ENCODE assay signal across 11 cellular contexts in the genomic region with DNA sequence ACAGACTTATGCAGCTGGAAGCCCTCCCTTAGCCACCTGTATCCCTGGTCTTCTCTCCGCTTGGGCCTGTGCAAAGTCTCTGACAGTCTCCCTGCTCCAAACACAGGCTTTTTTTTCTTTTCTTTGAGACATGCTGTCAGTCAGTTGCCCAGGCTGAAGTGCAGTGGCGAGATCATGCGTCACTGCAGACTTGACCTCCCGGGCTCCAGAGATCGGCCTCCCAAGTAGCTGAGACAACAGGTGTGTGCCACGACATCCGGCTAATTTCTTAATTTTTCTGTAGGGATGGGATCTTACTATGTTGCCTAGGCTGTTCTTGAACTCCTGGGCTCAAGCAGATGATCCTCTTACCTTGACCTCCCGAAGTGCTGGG. TPM values are rescaled to one million over a fixed set of nuclear protein-coding genes. Genes with fewer than 3 reads are reported as not detected.
DNase-seq lines count a peak whose midpoint lies in the region; ATAC-seq and TF ChIP-seq lines count a peak whose summit lies in the region.
"Had no signal": no experiment of that assay in that cellular context is flagged by ENCODE, and none has a peak within 500 bp of the region (broad histone marks: within the 10 kb centered on the region; RNA-seq: fewer than 3 reads in every experiment).

No MANE protein-coding gene starts in this region.

- peak overlapping the region; percentile 28 for H3K27ac Mint-ChIP-seq in activated naive CD8-positive, alpha-beta T cell
- no peak overlapping the region for H3K27ac Mint-ChIP-seq in activated naive CD8-positive, alpha-beta T cell treated with anti-CD3 and anti-CD28 coated beads for 36 hours
- no peak overlapping the region for H3K27ac Mint-ChIP-seq in WTC11

- peaks cover 8% of the 10 kb centered on the region for H3K36me3 Mint-ChIP-seq in activated naive CD8-positive, alpha-beta T cell
- H3K36me3 Mint-ChIP-seq in activated naive CD8-positive, alpha-beta T cell treated with anti-CD3 and anti-CD28 coated beads for 36 hours: peaks cover 16% of the 10 kb centered on the region
- H3K36me3 Mint-ChIP-seq in WTC11: peaks cover 15% of the 10 kb centered on the region; the same call in 1 of the 2 replicates

- CTCF ChIA-PET in WTC11 (lab: Charles Lee): interaction anchor here (0.6 to 1.9 kb wide), 2 partner anchors 9 to 196 kb away, joined by 3 to 8 read pairs; no protein-coding TSS in a partner anchor

- peak overlapping the region; percentile 100 for H3K4me3 Mint-ChIP-seq in activated naive CD8-positive, alpha-beta T cell
- no peak overlapping the region for H3K4me3 Mint-ChIP-seq in activated naive CD8-positive, alpha-beta T cell treated with anti-CD3 and anti-CD28 coated beads for 36 hours
- peak overlapping the region; percentile 99; the same call in 1 of the 2 replicates for H3K4me3 Mint-ChIP-seq in WTC11

- ATAC-seq in WTC11 (no peak), left lobe of liver (no peak), GM19467 (IDR thresholded peaks at IDR 0.05; ENCODE audit: unreplicated experiment) (no peak)

- TF ChIP-seq CTCF in WTC11 (IDR thresholded peaks at IDR 0.05): no peak

- no peaks in the 10 kb centered on the region for H3K27me3 Mint-ChIP-seq in activated naive CD8-positive, alpha-beta T cell
- no peaks in the 10 kb centered on the region for H3K27me3 Mint-ChIP-seq in activated naive CD8-positive, alpha-beta T cell treated with anti-CD3 and anti-CD28 coated beads for 36 hours
- H3K27me3 Mint-ChIP-seq in WTC11 (ENCODE audit: low read depth): no peaks in the 10 kb centered on the region

- H3K4me1 Mint-ChIP-seq in activated naive CD8-positive, alpha-beta T cell (ENCODE audit: low read depth): peaks cover 28% of the 10 kb centered on the region
- peaks cover 35% of the 10 kb centered on the region for H3K4me1 Mint-ChIP-seq in activated naive CD8-positive, alpha-beta T cell treated with anti-CD3 and anti-CD28 coated beads for 36 hours
- H3K4me1 Mint-ChIP-seq in WTC11: peaks cover 17% of the 10 kb centered on the region

- POLR2A ChIA-PET in WTC11 (lab: Charles Lee): interaction anchor here (0.6 to 1.8 kb wide), 2 partner anchors 8 to 12 kb away, joined by 3 to 5 read pairs; no protein-coding TSS in a partner anchor

- H3K9me3 Mint-ChIP-seq in activated naive CD8-positive, alpha-beta T cell (ENCODE audit: low read depth): no peaks in the 10 kb centered on the region
- H3K9me3 Mint-ChIP-seq in activated naive CD8-positive, alpha-beta T cell treated with anti-CD3 and anti-CD28 coated beads for 36 hours: no peaks in the 10 kb centered on the region
- no peaks in the 10 kb centered on the region for H3K9me3 Mint-ChIP-seq in WTC11
- H3K9me3 Mint-ChIP-seq: T-helper 1 cell treated with Interleukin-12 subunit alpha and Interleukin-12 subunit beta and Interleukin-4 antibody, amounts not matched to agents 30 μg/mL and 1 μg/mL, for 36 hours had no signal

- H3K27ac ChIP-seq in temporal lobe (ENCODE audit: low read depth, low read length): peak overlapping the region; percentile 98

- DNase-seq in activated naive CD8-positive, alpha-beta T cell treated with anti-CD3 and anti-CD28 coated beads for 36 hours: no peak
- DNase-seq in WTC11 (ENCODE audit: low spot score) (peak; percentile 1), left lobe of liver (ENCODE audit: low spot score) (peak; percentile 43), putamen (ENCODE audit: low spot score) (no peak), amniotic stem cell (lab: John Stamatoyannopoulos, UW) (no peak)
- DNase-seq: MV-4-11, NCI-H526 treated with DMSO at 0.1 percent for 48 hours had no signal

TF ChIP-seq in WTC11, 78 proteins besides CTCF, POLR2A, EP300 and RAD21:
- TF ChIP-seq SMAD4 (CRISPR knock-in tag; IDR thresholded peaks at IDR 0.05): no peak
- no peak for TF ChIP-seq SOX15 (CRISPR knock-in tag; IDR thresholded peaks at IDR 0.05)
- no peak for TF ChIP-seq ETV6 (CRISPR knock-in tag; IDR thresholded peaks at IDR 0.05)
- TF ChIP-seq GRHL2 (CRISPR knock-in tag; IDR thresholded peaks at IDR 0.05; ENCODE audit: insufficient replicate concordance, severe bottlenecking): no peak

RNA-seq across cellular contexts. Expression of a gene that starts 1.6 kb away (rescaled TPM):
- total RNA-seq in activated naive CD8-positive, alpha-beta T cell treated with anti-CD3 and anti-CD28 coated beads for 36 hours: 10 to 100 TPM in 1 of 2 experiments, 1 to 10 TPM in 1; 10.0 to 10.2 TPM
- total RNA-seq in WTC11 (2021) (22.2 to 26.2 TPM (median 23.9 TPM) in 3 replicates), left lobe of liver (15.2 TPM), temporal lobe (9.6 TPM)

RNA-seq across cellular contexts. Expression of a gene that starts 13.2 kb away (rescaled TPM):
- total RNA-seq in activated naive CD8-positive, alpha-beta T cell treated with anti-CD3 and anti-CD28 coated beads for 36 hours: 100 to 1,000 TPM; 154 to 162 TPM
- total RNA-seq in WTC11 (2021): 93.7 to 105 TPM (median 97.1 TPM) in 3 replicates
- total RNA-seq in left lobe of liver: 20.5 TPM
- 37.1 TPM for total RNA-seq in temporal lobe

RNA-seq across cellular contexts. Expression of a gene that starts 16.7 kb away (rescaled TPM):
- 10 to 100 TPM; 76.9 to 79.2 TPM for total RNA-seq in activated naive CD8-positive, alpha-beta T cell treated with anti-CD3 and anti-CD28 coated beads for 36 hours
- total RNA-seq in WTC11 (2021): 109 to 126 TPM (median 119 TPM) in 3 replicates
- 73.4 TPM for total RNA-seq in left lobe of liver
- 48.7 TPM for total RNA-seq in temporal lobe

RNA-seq across cellular contexts. Expression of a gene that starts 27.7 kb away (rescaled TPM):
- 100 to 1,000 TPM; 671 to 701 TPM for total RNA-seq in activated naive CD8-positive, alpha-beta T cell treated with anti-CD3 and anti-CD28 coated beads for 36 hours
- total RNA-seq in WTC11 (2021): 1,095 to 1,221 TPM (median 1,108 TPM) in 3 replicates
- total RNA-seq in left lobe of liver: 84.0 TPM
- 289 TPM for total RNA-seq in temporal lobe

RNA-seq across cellular contexts. Expression of a gene that starts 52.0 kb away (rescaled TPM):
- 10 to 100 TPM; 11.1 to 11.8 TPM for total RNA-seq in activated naive CD8-positive, alpha-beta T cell treated with anti-CD3 and anti-CD28 coated beads for 36 hours
- total RNA-seq in WTC11 (2021) (17.0 to 19.7 TPM (median 18.0 TPM) in 3 replicates), left lobe of liver (5.0 TPM), temporal lobe (5.2 TPM)

Comparison
In these comparisons a context has a peak if more than half of its experiments do, and no peak if none do; other contexts are left out.
1. DNase-seq: peak in WTC11 (single experiment) and left lobe of liver (single experiment); none in activated naive CD8-positive, alpha-beta T cell treated with anti-CD3 and anti-CD28 coated beads for 36 hours (single experiment), putamen (single experiment) and amniotic stem cell (single experiment).